23 cellular contexts compared by ENCODE assay signal in the genomic region with DNA sequence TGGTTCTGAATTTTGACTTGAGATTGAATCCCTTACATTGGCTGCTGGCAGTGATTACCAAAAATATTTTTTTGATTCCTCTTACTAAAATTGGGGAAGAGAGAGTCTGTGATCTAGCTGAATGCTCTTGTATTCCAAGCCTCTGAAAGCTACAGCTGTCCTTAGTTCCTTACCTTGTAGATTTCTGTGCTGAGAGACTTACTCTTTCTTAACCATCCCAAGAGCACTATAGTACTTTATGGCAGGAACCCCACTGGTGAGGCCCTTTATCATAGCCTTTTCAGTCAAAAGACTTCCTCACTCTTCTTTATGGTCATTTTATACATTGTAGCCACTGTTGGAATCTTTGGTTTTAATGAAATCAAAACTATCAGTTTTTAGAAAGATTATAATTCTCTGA. TPM values are rescaled to one million over a fixed set of nuclear protein-coding genes. Genes with fewer than 3 reads are reported as not detected.
"Had no signal": no experiment of that assay in that cellular context is flagged by ENCODE, and none has a peak within 500 bp of the region (broad histone marks: within the 10 kb centered on the region; RNA-seq: fewer than 3 reads in every experiment).

No MANE protein-coding gene starts in this region.

- H3K27me3 Mint-ChIP-seq: activated naive CD4-positive, alpha-beta T cell treated with anti-CD3 and anti-CD28 coated beads, Interleukin-2, amount 10 ng/mL, durations not matched to agents 7 days and 5 days; activated naive CD8-positive, alpha-beta T cell treated with anti-CD3 and anti-CD28 coated beads for 36 hours; activated T-cell treated with anti-CD3 and anti-CD28 coated beads, Interleukin-2, amount 50 U/mL, for 24 hours had no signal

- H3K27ac ChIP-seq: brain microvascular endothelial cell, cardiac muscle cell, Peyer's patch, RWPE1, SJSA1 had no signal

- H3K4me1 ChIP-seq: Peyer's patch had no signal

- H3K27ac Mint-ChIP-seq: activated CD8-positive, alpha-beta T cell treated with anti-CD3 and anti-CD28 coated beads, Interleukin-2, amount 10 ng/mL, durations not matched to agents 7 days and 5 days; activated naive CD4-positive, alpha-beta T cell treated with anti-CD3 and anti-CD28 coated beads, Interleukin-2, amount 10 ng/mL, durations not matched to agents 7 days and 5 days; activated naive CD8-positive, alpha-beta T cell treated with anti-CD3 and anti-CD28 coated beads for 36 hours; activated T-cell treated with anti-CD3 and anti-CD28 coated beads, Interleukin-2, amount 50 U/mL, for 24 hours; T-helper 1 cell treated with Interleukin-12 subunit alpha and Interleukin-12 subunit beta and Interleukin-4 antibody, amounts not matched to agents 30 μg/mL and 1 μg/mL, for 36 hours had no signal

- H3K4me3 ChIP-seq: cardiac muscle cell, Peyer's patch, SJSA1 had no signal

- H3K27me3 ChIP-seq: brain microvascular endothelial cell, cardiac muscle cell, Peyer's patch, SJSA1 had no signal

- DNase-seq: activated CD4-positive, alpha-beta T cell treated with anti-CD3 and anti-CD28 coated beads for 48 hours; activated CD4-positive, alpha-beta T cell treated with anti-CD3 and anti-CD28 coated beads, Interleukin-2, amount 50 U/mL, for 4 hours; activated CD4-positive, CD25-positive, alpha-beta regulatory T cell treated with anti-CD3 and anti-CD28 coated beads, Interleukin-2, amount 50 U/mL, for 72 hours; activated CD8-positive, alpha-beta memory T cell treated with anti-CD3 and anti-CD28 coated beads, Interleukin-2, amount 50 U/mL, for 48 hours; activated CD8-positive, alpha-beta T cell treated with anti-CD3 and anti-CD28 coated beads, Interleukin-2, amount 10 ng/mL, durations not matched to agents 7 days and 5 days; activated gamma-delta T cell; activated naive CD4-positive, alpha-beta T cell treated with anti-CD3 and anti-CD28 coated beads, Interleukin-2, amount 10 ng/mL, durations not matched to agents 7 days and 5 days; activated naive CD8-positive, alpha-beta T cell treated with anti-CD3 and anti-CD28 coated beads for 36 hours; activated T-cell treated with anti-CD3 and anti-CD28 coated beads, Interleukin-2, amount 50 U/mL, for 24 hours; brain microvascular endothelial cell; MM.1S; NCI-H1105; NCI-H1436; NCI-H1694 treated with DMSO at 0.1 percent for 48 hours; NCI-H2029 treated with DMSO at 0.1 percent for 48 hours; NCI-H524; Peyer's patch; SHP77 had no signal

- H3K9me3 ChIP-seq: Peyer's patch, SJSA1 had no signal

- ATAC-seq: activated CD8-positive, alpha-beta T cell treated with anti-CD3 and anti-CD28 coated beads, Interleukin-2, amount 10 ng/mL, durations not matched to agents 7 days and 5 days; SK-N-SH treated with all-trans-retinoic acid at 6 μM for 48 hours had no signal

- H3K9me3 Mint-ChIP-seq: activated naive CD8-positive, alpha-beta T cell treated with anti-CD3 and anti-CD28 coated beads for 36 hours; activated T-cell treated with anti-CD3 and anti-CD28 coated beads, Interleukin-2, amount 50 U/mL, for 24 hours; T-helper 1 cell treated with Interleukin-12 subunit alpha and Interleukin-12 subunit beta and Interleukin-4 antibody, amounts not matched to agents 30 μg/mL and 1 μg/mL, for 36 hours had no signal

- H3K4me3 Mint-ChIP-seq: activated CD8-positive, alpha-beta T cell treated with anti-CD3 and anti-CD28 coated beads, Interleukin-2, amount 10 ng/mL, durations not matched to agents 7 days and 5 days; activated naive CD4-positive, alpha-beta T cell treated with anti-CD3 and anti-CD28 coated beads, Interleukin-2, amount 10 ng/mL, durations not matched to agents 7 days and 5 days; activated naive CD8-positive, alpha-beta T cell treated with anti-CD3 and anti-CD28 coated beads for 36 hours; activated T-cell treated with anti-CD3 and anti-CD28 coated beads, Interleukin-2, amount 50 U/mL, for 24 hours; T-helper 1 cell treated with Interleukin-12 subunit alpha and Interleukin-12 subunit beta and Interleukin-4 antibody, amounts not matched to agents 30 μg/mL and 1 μg/mL, for 36 hours had no signal

RNA-seq across cellular contexts. Expression of gene ERVFRD-1, which starts 19.1 kb away (rescaled TPM):
- total RNA-seq: activated CD8-positive, alpha-beta T cell treated with anti-CD3 and anti-CD28 coated beads, Interleukin-2, amount 10 ng/mL, durations not matched to agents 7 days and 5 days; activated naive CD8-positive, alpha-beta T cell treated with anti-CD3 and anti-CD28 coated beads for 36 hours; cardiac muscle cell; Peyer's patch; SJSA1 had no signal
- polyA plus RNA-seq: cardiac muscle cell had no signal
